In the genomic region with DNA sequence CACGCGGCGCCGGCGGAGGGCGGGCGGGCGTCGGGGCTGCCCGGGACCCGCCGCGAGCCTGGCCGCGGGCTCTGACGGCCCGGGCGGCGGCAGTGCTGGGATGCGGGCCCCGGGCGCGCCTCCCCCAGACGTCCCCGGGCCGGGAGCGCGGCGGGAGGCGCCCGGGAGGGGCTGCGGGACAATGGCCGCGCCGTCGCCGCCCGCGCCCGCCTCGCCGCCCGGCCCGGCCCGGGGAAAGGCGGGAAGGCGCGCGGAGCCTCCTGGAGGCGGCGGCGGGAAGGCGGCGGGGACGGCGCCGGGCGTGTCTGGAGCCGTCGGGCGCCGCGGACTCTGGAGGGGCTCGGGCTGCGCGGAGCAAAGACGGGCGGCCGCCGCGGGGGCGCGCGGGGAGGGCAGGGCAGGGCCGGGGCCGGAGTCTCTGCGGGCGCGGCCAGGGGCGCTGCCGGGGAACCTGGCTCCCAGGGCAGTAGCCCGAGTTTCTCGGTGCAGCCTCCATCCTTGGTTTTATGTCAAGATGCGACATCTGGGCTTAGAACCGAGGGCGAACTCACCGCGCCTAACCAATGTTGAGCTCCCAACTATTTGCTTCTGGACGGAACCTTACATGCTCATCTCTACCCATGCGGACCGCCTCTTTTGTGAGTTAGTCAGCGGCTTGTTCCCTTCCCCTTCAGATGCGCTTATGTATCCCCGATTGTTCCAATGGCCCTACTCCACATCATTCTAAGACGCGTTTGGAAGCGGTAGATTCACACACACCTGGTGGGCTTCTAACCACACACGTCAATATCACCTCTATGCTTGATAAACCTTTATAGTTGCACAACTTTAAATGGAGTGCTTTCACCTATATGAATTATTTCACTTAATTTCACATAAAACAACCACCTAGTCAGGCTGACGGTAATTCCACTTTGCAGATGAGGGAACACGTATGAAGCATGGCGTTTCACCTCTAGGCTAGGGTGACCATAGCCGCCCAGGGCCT, we compare ENCODE assay signal across 8 cellular contexts. TPM values are rescaled to one million over a fixed set of nuclear protein-coding genes. Genes with fewer than 3 reads are reported as not detected.
DNase-seq lines count a peak whose midpoint lies in the region; ATAC-seq and TF ChIP-seq lines count a peak whose summit lies in the region.

No MANE protein-coding gene starts in this region.

- H3K9me3 Mint-ChIP-seq in activated T-cell treated with anti-CD3 and anti-CD28 coated beads, Interleukin-2, amount 50 U/mL, for 72 hours: no peaks in the 10 kb centered on the region
- no peaks in the 10 kb centered on the region for H3K9me3 Mint-ChIP-seq in natural killer cell treated with Interleukin-12 subunit alpha and Interleukin-12 subunit beta and Interleukin-15 and Interleukin-18, amount 100 ng/mL, for 72 hours

- ATAC-seq in activated T-cell treated with anti-CD3 and anti-CD28 coated beads, Interleukin-2, amount 50 U/mL, for 72 hours (replicated peaks in 1 of 2): peak; percentile 78 to 79
- peak; percentile 70 to 72 for ATAC-seq in natural killer cell treated with Interleukin-12 subunit alpha and Interleukin-12 subunit beta and Interleukin-15 and Interleukin-18, amount 100 ng/mL, for 72 hours
- ATAC-seq in GM18861 (IDR thresholded peaks at IDR 0.05; ENCODE audit: unreplicated experiment): no peak
- no peak for ATAC-seq in GM18502 (IDR thresholded peaks at IDR 0.05; ENCODE audit: poor library complexity, unreplicated experiment)

- peak overlapping the region; percentile 81 to 90 for H3K4me3 Mint-ChIP-seq in activated T-cell treated with anti-CD3 and anti-CD28 coated beads, Interleukin-2, amount 50 U/mL, for 72 hours
- H3K4me3 Mint-ChIP-seq in natural killer cell treated with Interleukin-12 subunit alpha and Interleukin-12 subunit beta and Interleukin-15 and Interleukin-18, amount 100 ng/mL, for 72 hours: peak overlapping the region; percentile 92

- peak; percentile 15 for DNase-seq in activated T-cell treated with anti-CD3 and anti-CD28 coated beads for 48 hours (ENCODE audit: low read depth)
- no peak for DNase-seq in activated T-cell treated with anti-CD3 and anti-CD28 coated beads for 4 hours
- peak; percentile 22 for DNase-seq in NCI-H1694 treated with DMSO at 0.1 percent for 48 hours (lab: John Stamatoyannopoulos, UW)
- peak; percentile 19 for DNase-seq in activated T-cell treated with anti-CD3 and anti-CD28 coated beads, Interleukin-2, amount 50 U/mL, for 72 hours
- peak; percentile 45 to 70 for DNase-seq in foreskin fibroblast
- no peak for DNase-seq in natural killer cell treated with Interleukin-12 subunit alpha and Interleukin-12 subunit beta and Interleukin-15 and Interleukin-18, amount 100 ng/mL, for 72 hours (ENCODE audit: low spot score)

- TF ChIP-seq CTCF in foreskin fibroblast (IDR thresholded peaks at IDR 0.05; ENCODE audit: low read depth, low read length): no peak

- no peak overlapping the region for H3K27ac Mint-ChIP-seq in activated T-cell treated with anti-CD3 and anti-CD28 coated beads, Interleukin-2, amount 50 U/mL, for 72 hours
- H3K27ac Mint-ChIP-seq in natural killer cell treated with Interleukin-12 subunit alpha and Interleukin-12 subunit beta and Interleukin-15 and Interleukin-18, amount 100 ng/mL, for 72 hours: no peak overlapping the region

- H3K27me3 Mint-ChIP-seq in activated T-cell treated with anti-CD3 and anti-CD28 coated beads, Interleukin-2, amount 50 U/mL, for 72 hours (ENCODE audit: low read depth): peaks cover 75% of the 10 kb centered on the region
- H3K27me3 Mint-ChIP-seq in natural killer cell treated with Interleukin-12 subunit alpha and Interleukin-12 subunit beta and Interleukin-15 and Interleukin-18, amount 100 ng/mL, for 72 hours: peaks cover 31 to 61% of the 10 kb centered on the region in 2 donors

- peaks cover 5% of the 10 kb centered on the region in 2 donors for H3K36me3 Mint-ChIP-seq in activated T-cell treated with anti-CD3 and anti-CD28 coated beads, Interleukin-2, amount 50 U/mL, for 72 hours (ENCODE audit: insufficient read depth in 2 of 2)
- peaks cover 5% of the 10 kb centered on the region for H3K36me3 Mint-ChIP-seq in natural killer cell treated with Interleukin-12 subunit alpha and Interleukin-12 subunit beta and Interleukin-15 and Interleukin-18, amount 100 ng/mL, for 72 hours

- H3K4me1 Mint-ChIP-seq in activated T-cell treated with anti-CD3 and anti-CD28 coated beads, Interleukin-2, amount 50 U/mL, for 72 hours (ENCODE audit: low read depth): peaks cover 12% of the 10 kb centered on the region
- peaks cover 8 to 11% of the 10 kb centered on the region in 2 donors for H3K4me1 Mint-ChIP-seq in natural killer cell treated with Interleukin-12 subunit alpha and Interleukin-12 subunit beta and Interleukin-15 and Interleukin-18, amount 100 ng/mL, for 72 hours (ENCODE audit: low read depth in 2 of 2)

- peak overlapping the region; percentile 72 to 75 for H3K4me3 ChIP-seq in foreskin fibroblast (ENCODE audit: low read depth in 1 of 2, low read length in 2 of 2)

RNA-seq across cellular contexts. Expression of gene ZBTB8A, which starts 0.7 kb away (rescaled TPM):
- 1 to 10 TPM in 1 of 2 donors, under 1 TPM in 1; 0.56 to 1.8 TPM for total RNA-seq in activated T-cell treated with anti-CD3 and anti-CD28 coated beads, Interleukin-2, amount 50 U/mL, for 72 hours
- total RNA-seq in natural killer cell treated with Interleukin-12 subunit alpha and Interleukin-12 subunit beta and Interleukin-15 and Interleukin-18, amount 100 ng/mL, for 72 hours: under 1 TPM; 0.22 to 0.26 TPM

Comparison
In these comparisons a context has a peak if more than half of its experiments do, and no peak if none do; other contexts are left out.
1. DNase-seq: peak in activated T-cell treated with anti-CD3 and anti-CD28 coated beads for 48 hours (single experiment), NCI-H1694 treated with DMSO at 0.1 percent for 48 hours (single experiment), activated T-cell treated with anti-CD3 and anti-CD28 coated beads, Interleukin-2, amount 50 U/mL, for 72 hours (2 of 2) and foreskin fibroblast (2 of 2); none in activated T-cell treated with anti-CD3 and anti-CD28 coated beads for 4 hours (single experiment) and natural killer cell treated with Interleukin-12 subunit alpha and Interleukin-12 subunit beta and Interleukin-15 and Interleukin-18, amount 100 ng/mL, for 72 hours (single experiment).
2. ATAC-seq: peak in activated T-cell treated with anti-CD3 and anti-CD28 coated beads, Interleukin-2, amount 50 U/mL, for 72 hours (2 of 2) and natural killer cell treated with Interleukin-12 subunit alpha and Interleukin-12 subunit beta and Interleukin-15 and Interleukin-18, amount 100 ng/mL, for 72 hours (2 of 2); none in GM18861 (single experiment) and GM18502 (single experiment).